In the genomic region with DNA sequence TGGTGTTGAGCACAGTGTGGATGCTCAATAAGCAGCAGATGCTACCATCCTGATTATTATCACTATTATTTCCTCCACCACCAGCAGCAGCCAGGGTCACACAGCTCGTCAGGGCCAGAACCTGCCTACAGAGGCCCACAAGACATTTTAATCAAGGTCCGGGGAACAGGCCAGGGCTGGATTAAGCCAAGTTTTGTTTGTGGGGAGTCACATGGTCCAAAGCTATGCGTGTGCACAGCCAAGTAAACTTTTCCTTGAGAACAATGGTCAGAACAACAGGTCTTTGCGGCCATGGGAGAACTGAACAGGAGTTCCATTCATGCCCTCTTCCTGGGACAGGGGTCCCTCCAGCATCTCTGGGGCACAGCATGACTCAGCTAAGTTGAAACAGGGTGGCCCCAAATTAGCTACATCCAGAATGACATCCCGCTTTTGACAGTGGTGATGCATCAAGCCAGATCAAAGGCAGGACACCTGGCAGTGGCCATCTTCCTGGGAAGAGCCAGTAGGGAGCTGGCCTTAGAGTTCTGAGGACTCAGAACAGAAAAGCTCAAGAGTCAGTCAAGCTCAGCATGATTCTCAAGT, we compare ENCODE assay signal across 1 cellular context.
TF ChIP-seq lines count a peak whose summit lies in the region.

No MANE protein-coding gene starts in this region.

TF ChIP-seq in WTC11, 78 proteins besides CTCF, POLR2A, EP300 and RAD21 (continued from another document):
- TF ChIP-seq, protein P1, sequence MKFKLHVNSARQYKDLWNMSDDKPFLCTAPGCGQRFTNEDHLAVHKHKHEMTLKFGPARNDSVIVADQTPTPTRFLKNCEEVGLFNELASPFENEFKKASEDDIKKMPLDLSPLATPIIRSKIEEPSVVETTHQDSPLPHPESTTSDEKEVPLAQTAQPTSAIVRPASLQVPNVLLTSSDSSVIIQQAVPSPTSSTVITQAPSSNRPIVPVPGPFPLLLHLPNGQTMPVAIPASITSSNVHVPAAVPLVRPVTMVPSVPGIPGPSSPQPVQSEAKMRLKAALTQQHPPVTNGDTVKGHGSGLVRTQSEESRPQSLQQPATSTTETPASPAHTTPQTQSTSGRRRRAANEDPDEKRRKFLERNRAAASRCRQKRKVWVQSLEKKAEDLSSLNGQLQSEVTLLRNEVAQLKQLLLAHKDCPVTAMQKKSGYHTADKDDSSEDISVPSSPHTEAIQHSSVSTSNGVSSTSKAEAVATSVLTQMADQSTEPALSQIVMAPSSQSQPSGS (CRISPR knock-in tag; IDR thresholded peaks at IDR 0.05; ENCODE audit: borderline replicate concordance, low read depth) = no peak
- no peak for TF ChIP-seq ETV6 (CRISPR knock-in tag; IDR thresholded peaks at IDR 0.05)
- TF ChIP-seq, protein P2, sequence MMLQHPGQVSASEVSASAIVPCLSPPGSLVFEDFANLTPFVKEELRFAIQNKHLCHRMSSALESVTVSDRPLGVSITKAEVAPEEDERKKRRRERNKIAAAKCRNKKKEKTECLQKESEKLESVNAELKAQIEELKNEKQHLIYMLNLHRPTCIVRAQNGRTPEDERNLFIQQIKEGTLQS (CRISPR knock-in tag; conservative IDR thresholded peaks at IDR 0.05) = no peak
- TF ChIP-seq, protein P3, sequence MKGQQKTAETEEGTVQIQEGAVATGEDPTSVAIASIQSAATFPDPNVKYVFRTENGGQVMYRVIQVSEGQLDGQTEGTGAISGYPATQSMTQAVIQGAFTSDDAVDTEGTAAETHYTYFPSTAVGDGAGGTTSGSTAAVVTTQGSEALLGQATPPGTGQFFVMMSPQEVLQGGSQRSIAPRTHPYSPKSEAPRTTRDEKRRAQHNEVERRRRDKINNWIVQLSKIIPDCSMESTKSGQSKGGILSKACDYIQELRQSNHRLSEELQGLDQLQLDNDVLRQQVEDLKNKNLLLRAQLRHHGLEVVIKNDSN (CRISPR knock-in tag; IDR thresholded peaks at IDR 0.05) = no peak
